1 cellular context compared by ENCODE assay signal in the genomic region with DNA sequence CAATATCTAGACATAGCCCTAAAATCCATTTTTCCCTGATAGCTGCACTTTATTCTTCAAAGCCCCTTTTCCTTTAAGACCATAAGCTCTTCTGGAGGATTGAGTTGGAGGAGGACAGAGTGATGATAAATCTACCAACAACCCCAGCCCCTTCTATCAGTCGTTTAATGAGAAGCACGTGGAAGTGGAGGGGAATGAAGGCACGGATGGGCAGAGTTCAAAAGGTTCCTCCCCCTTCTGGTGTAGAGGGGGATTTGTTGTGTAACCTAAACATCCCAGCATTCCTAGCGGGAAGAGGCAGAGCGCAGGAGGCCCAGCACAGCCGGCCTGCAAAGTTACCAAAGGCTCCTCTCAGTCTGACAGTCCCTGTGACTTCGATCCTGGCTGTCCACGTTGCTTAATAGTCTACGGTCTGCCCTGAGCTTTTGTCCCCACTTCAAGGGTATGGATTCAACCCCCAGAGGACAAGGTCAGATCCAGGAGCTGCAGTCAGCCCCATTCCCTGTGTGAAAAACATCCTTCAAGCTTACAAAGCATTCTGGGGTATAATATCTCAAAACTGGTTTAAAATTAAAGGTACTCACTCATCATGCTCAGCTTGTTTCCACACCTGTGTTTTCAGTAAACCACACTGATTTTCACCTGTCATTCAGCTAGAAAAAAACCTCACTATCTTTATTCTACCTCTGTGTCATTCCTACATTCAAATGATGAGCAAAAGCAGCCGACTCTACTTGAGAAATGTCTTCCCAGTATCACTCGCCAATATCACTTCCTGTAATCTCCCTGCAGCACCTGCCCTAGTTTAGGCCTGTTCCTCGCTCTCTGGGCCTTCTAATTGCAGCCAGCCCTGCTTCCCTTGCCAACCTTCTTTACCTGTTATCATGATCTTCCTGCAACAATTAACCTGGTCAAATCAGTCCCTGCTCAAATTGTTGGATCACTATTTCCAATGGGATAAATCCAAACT.
TF ChIP-seq lines count a peak whose summit lies in the region.

No MANE protein-coding gene starts in this region.

TF ChIP-seq in GM23338, 12 proteins besides CTCF, POLR2A, EP300 and RAD21 (continued from another document):
- TF ChIP-seq, protein P1, sequence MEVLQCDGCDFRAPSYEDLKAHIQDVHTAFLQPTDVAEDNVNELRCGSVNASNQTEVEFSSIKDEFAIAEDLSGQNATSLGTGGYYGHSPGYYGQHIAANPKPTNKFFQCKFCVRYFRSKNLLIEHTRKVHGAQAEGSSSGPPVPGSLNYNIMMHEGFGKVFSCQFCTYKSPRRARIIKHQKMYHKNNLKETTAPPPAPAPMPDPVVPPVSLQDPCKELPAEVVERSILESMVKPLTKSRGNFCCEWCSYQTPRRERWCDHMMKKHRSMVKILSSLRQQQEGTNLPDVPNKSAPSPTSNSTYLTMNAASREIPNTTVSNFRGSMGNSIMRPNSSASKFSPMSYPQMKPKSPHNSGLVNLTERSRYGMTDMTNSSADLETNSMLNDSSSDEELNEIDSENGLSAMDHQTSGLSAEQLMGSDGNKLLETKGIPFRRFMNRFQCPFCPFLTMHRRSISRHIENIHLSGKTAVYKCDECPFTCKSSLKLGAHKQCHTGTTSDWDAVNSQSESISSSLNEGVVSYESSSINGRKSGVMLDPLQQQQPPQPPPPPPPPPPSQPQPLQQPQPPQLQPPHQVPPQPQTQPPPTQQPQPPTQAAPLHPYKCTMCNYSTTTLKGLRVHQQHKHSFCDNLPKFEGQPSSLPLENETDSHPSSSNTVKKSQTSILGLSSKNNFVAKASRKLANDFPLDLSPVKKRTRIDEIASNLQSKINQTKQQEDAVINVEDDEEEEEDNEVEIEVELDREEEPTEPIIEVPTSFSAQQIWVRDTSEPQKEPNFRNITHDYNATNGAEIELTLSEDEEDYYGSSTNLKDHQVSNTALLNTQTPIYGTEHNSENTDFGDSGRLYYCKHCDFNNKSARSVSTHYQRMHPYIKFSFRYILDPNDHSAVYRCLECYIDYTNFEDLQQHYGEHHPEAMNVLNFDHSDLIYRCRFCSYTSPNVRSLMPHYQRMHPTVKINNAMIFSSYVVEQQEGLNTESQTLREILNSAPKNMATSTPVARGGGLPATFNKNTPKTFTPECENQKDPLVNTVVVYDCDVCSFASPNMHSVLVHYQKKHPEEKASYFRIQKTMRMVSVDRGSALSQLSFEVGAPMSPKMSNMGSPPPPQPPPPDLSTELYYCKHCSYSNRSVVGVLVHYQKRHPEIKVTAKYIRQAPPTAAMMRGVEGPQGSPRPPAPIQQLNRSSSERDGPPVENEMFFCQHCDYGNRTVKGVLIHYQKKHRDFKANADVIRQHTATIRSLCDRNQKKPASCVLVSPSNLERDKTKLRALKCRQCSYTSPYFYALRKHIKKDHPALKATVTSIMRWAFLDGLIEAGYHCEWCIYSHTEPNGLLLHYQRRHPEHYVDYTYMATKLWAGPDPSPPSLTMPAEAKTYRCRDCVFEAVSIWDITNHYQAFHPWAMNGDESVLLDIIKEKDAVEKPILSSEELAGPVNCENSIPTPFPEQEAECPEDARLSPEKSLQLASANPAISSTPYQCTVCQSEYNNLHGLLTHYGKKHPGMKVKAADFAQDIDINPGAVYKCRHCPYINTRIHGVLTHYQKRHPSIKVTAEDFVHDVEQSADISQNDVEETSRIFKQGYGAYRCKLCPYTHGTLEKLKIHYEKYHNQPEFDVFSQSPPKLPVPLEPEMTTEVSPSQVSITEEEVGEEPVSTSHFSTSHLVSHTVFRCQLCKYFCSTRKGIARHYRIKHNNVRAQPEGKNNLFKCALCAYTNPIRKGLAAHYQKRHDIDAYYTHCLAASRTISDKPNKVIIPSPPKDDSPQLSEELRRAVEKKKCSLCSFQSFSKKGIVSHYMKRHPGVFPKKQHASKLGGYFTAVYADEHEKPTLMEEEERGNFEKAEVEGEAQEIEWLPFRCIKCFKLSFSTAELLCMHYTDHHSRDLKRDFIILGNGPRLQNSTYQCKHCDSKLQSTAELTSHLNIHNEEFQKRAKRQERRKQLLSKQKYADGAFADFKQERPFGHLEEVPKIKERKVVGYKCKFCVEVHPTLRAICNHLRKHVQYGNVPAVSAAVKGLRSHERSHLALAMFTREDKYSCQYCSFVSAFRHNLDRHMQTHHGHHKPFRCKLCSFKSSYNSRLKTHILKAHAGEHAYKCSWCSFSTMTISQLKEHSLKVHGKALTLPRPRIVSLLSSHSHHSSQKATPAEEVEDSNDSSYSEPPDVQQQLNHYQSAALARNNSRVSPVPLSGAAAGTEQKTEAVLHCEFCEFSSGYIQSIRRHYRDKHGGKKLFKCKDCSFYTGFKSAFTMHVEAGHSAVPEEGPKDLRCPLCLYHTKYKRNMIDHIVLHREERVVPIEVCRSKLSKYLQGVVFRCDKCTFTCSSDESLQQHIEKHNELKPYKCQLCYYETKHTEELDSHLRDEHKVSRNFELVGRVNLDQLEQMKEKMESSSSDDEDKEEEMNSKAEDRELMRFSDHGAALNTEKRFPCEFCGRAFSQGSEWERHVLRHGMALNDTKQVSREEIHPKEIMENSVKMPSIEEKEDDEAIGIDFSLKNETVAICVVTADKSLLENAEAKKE (CRISPR knock-in tag; IDR thresholded peaks at IDR 0.05): no peak
- TF ChIP-seq POLR2AphosphoS5 (IDR thresholded peaks at IDR 0.05; ENCODE audit: low read depth) (no peak), ZNF331 (CRISPR knock-in tag; IDR thresholded peaks at IDR 0.05; ENCODE audit: low read depth) (no peak), NANOG (IDR thresholded peaks at IDR 0.05; ENCODE audit: borderline replicate concordance) (no peak), CREB1 (CRISPR knock-in tag; IDR thresholded peaks at IDR 0.05; ENCODE audit: low read depth) (no peak), EZH2phosphoT487 (IDR thresholded peaks at IDR 0.05; ENCODE audit: unreplicated experiment) (no peak), EZH2 (IDR thresholded peaks at IDR 0.05; ENCODE audit: low read depth, unreplicated experiment) (no peak), JUNB (IDR thresholded peaks at IDR 0.05; ENCODE audit: unreplicated experiment) (no peak), STAT1 (IDR thresholded peaks at IDR 0.05; ENCODE audit: unreplicated experiment) (no peak)
- TF ChIP-seq, protein P2, sequence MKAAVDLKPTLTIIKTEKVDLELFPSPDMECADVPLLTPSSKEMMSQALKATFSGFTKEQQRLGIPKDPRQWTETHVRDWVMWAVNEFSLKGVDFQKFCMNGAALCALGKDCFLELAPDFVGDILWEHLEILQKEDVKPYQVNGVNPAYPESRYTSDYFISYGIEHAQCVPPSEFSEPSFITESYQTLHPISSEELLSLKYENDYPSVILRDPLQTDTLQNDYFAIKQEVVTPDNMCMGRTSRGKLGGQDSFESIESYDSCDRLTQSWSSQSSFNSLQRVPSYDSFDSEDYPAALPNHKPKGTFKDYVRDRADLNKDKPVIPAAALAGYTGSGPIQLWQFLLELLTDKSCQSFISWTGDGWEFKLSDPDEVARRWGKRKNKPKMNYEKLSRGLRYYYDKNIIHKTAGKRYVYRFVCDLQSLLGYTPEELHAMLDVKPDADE (IDR thresholded peaks at IDR 0.05): no peak
- TF ChIP-seq, protein P3, sequence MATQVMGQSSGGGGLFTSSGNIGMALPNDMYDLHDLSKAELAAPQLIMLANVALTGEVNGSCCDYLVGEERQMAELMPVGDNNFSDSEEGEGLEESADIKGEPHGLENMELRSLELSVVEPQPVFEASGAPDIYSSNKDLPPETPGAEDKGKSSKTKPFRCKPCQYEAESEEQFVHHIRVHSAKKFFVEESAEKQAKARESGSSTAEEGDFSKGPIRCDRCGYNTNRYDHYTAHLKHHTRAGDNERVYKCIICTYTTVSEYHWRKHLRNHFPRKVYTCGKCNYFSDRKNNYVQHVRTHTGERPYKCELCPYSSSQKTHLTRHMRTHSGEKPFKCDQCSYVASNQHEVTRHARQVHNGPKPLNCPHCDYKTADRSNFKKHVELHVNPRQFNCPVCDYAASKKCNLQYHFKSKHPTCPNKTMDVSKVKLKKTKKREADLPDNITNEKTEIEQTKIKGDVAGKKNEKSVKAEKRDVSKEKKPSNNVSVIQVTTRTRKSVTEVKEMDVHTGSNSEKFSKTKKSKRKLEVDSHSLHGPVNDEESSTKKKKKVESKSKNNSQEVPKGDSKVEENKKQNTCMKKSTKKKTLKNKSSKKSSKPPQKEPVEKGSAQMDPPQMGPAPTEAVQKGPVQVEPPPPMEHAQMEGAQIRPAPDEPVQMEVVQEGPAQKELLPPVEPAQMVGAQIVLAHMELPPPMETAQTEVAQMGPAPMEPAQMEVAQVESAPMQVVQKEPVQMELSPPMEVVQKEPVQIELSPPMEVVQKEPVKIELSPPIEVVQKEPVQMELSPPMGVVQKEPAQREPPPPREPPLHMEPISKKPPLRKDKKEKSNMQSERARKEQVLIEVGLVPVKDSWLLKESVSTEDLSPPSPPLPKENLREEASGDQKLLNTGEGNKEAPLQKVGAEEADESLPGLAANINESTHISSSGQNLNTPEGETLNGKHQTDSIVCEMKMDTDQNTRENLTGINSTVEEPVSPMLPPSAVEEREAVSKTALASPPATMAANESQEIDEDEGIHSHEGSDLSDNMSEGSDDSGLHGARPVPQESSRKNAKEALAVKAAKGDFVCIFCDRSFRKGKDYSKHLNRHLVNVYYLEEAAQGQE (IDR thresholded peaks at IDR 0.05; ENCODE audit: unreplicated experiment): no peak
